In genomic region chr18:8998481-8999217, GRCh38 we compare ENCODE assay signal across 15 cellular contexts.
DNase-seq lines count a peak whose midpoint lies in the region; ATAC-seq and TF ChIP-seq lines count a peak whose summit lies in the region.
"Had no signal": no experiment of that assay in that cellular context is flagged by ENCODE, and none has a peak within 500 bp of the region (broad histone marks: within the 10 kb centered on the region; RNA-seq: fewer than 3 reads in every experiment).

No MANE protein-coding gene starts in this region.

- WGBS in right lobe of liver (ENCODE audit: insufficient coverage, low coverage, low lambda C conversion rate, missing lambda C conversion rate) = 15% methylated on average over 4 of the region's 4 CpGs

- H3K36me3 ChIP-seq in adipocyte (ENCODE audit: control insufficient read depth, insufficient read depth, low read length, severe bottlenecking) (no peaks in the 10 kb centered on the region), right lobe of liver (no peaks in the 10 kb centered on the region), upper lobe of right lung (no peaks in the 10 kb centered on the region)
- H3K36me3 ChIP-seq: brain microvascular endothelial cell had no signal

- no peak for TF ChIP-seq CTCF in right lobe of liver (IDR thresholded peaks at IDR 0.05)
- TF ChIP-seq CTCF in upper lobe of right lung (IDR thresholded peaks at IDR 0.05) = no peak

- ATAC-seq in right lobe of liver (peak; percentile 60 to 90 (median 82)), upper lobe of right lung (peak; percentile 84), GM19455 (IDR thresholded peaks at IDR 0.05; ENCODE audit: unreplicated experiment) (no peak)
- no peak for ATAC-seq in naive thymus-derived CD8-positive, alpha-beta T cell
- ATAC-seq: Panc1 had no signal

- POLR2A ChIA-PET in naive thymus-derived CD8-positive, alpha-beta T cell (lab: Charles Lee) = interaction anchor here (0.7 kb wide), 1 partner anchor 334 kb away, joined by 4 read pairs; no protein-coding TSS in a partner anchor

- peaks cover 0 to 18% (median 2%) of the 10 kb centered on the region in 9 donors for H3K9me3 Mint-ChIP-seq in naive thymus-derived CD8-positive, alpha-beta T cell

- no peaks in the 10 kb centered on the region for H3K4me1 Mint-ChIP-seq in naive thymus-derived CD8-positive, alpha-beta T cell

- H3K9me3 ChIP-seq in adipocyte (ENCODE audit: control insufficient read depth, low read length) (peaks cover 8% of the 10 kb centered on the region), right lobe of liver (no peaks in the 10 kb centered on the region), upper lobe of right lung (no peaks in the 10 kb centered on the region)

- H3K27me3 ChIP-seq in adipocyte (replicated peaks; ENCODE audit: control insufficient read depth, insufficient read depth, low read length) = no peaks in the 10 kb centered on the region
- H3K27me3 ChIP-seq in right lobe of liver = no peaks in the 10 kb centered on the region
- H3K27me3 ChIP-seq in upper lobe of right lung = no peaks in the 10 kb centered on the region
- H3K27me3 ChIP-seq: brain microvascular endothelial cell had no signal

- DNase-seq in NCI-H1694 treated with DMSO at 0.1 percent for 48 hours (lab: John Stamatoyannopoulos, UW) = peak; percentile 36
- no peak for DNase-seq in NCI-H1694 (lab: John Stamatoyannopoulos, UW)
- peak; percentile 60 for DNase-seq in adipocyte (ENCODE audit: low read depth)
- no peak for DNase-seq in right lobe of liver
- no peak for DNase-seq in upper lobe of right lung
- DNase-seq in SIG-M5 (lab: John Stamatoyannopoulos, UW) = no peak
- no peak for DNase-seq in naive thymus-derived CD8-positive, alpha-beta T cell
- DNase-seq: activated CD4-positive, alpha-beta T cell treated with anti-CD3 and anti-CD28 coated beads, Interleukin-2, amount 50 U/mL, for 1 hour; brain microvascular endothelial cell; midbrain; retina; T-helper 2 cell had no signal

- H3K27ac ChIP-seq in right lobe of liver (no peak overlapping the region), upper lobe of right lung (no peak overlapping the region)
- H3K27ac ChIP-seq: brain microvascular endothelial cell, KMS-11 had no signal

- H3K4me1 ChIP-seq in adipocyte (ENCODE audit: control insufficient read depth, insufficient read depth, low read length) (peaks cover 47% of the 10 kb centered on the region), right lobe of liver (peaks cover 0 to 27% (median 5%) of the 10 kb centered on the region in 4 donors), upper lobe of right lung (no peaks in the 10 kb centered on the region)

- H3K9ac ChIP-seq in adipocyte (ENCODE audit: low read length) = peak overlapping the region; percentile 40
- H3K9ac ChIP-seq: KMS-11 had no signal

- H3K4me3 Mint-ChIP-seq in naive thymus-derived CD8-positive, alpha-beta T cell = no peak overlapping the region

- H3K4me3 ChIP-seq in adipocyte (ENCODE audit: low read length) = no peak overlapping the region
- no peak overlapping the region for H3K4me3 ChIP-seq in right lobe of liver
- no peak overlapping the region for H3K4me3 ChIP-seq in upper lobe of right lung

- H3K27me3 Mint-ChIP-seq in naive thymus-derived CD8-positive, alpha-beta T cell = peaks cover 7 to 25% (median 15%) of the 10 kb centered on the region in 5 donors

- no peak overlapping the region for H3K27ac Mint-ChIP-seq in naive thymus-derived CD8-positive, alpha-beta T cell

- peaks cover 0 to 13% (median 2%) of the 10 kb centered on the region in 3 donors for H3K36me3 Mint-ChIP-seq in naive thymus-derived CD8-positive, alpha-beta T cell

- intact Hi-C loops in right lobe of liver (cut with DNase I) (loop anchor here in 1 of 2 donors (10.0 kb wide), 1 partner anchor 56 kb away; no protein-coding TSS in a partner anchor), upper lobe of right lung (cut with DNase I) (no loop called here)

- TF ChIP-seq POLR2A in right lobe of liver (IDR thresholded peaks at IDR 0.05) = no peak

Comparison
In these comparisons a context has a peak if more than half of its experiments do, and no peak if none do; other contexts are left out.
1. DNase-seq: peak in NCI-H1694 treated with DMSO at 0.1 percent for 48 hours (single experiment) and adipocyte (single experiment); none in NCI-H1694 (single experiment), right lobe of liver (0 of 3), upper lobe of right lung (single experiment), SIG-M5 (single experiment) and naive thymus-derived CD8-positive, alpha-beta T cell (0 of 10).
2. ATAC-seq: peak in right lobe of liver (4 of 4) and upper lobe of right lung (single experiment); none in naive thymus-derived CD8-positive, alpha-beta T cell (0 of 2) and GM19455 (single experiment).